Comparison of ENCODE assay signal across 11 cellular contexts in the genomic region with DNA sequence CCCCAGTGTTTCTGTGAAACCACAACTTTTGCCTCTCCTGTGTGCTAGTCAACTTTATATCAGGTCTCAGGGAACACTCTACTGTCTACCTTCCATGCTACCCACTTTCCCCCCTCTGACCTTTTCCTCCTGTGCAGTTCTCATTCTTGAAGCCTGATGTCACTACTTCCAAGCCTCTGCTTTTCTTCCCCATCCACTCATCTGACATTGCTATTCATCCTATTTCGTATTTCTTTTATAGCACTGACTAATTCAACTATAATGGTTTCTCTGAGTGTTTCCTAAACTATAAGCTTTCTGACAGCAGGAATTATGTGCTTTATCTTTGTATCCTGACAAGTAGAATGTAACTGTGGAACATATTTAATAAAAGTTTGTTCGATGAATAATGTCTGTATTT. TPM values are rescaled to one million over a fixed set of nuclear protein-coding genes. Genes with fewer than 3 reads are reported as not detected.
DNase-seq lines count a peak whose midpoint lies in the region; ATAC-seq, FAIRE-seq and TF ChIP-seq lines count a peak whose summit lies in the region.
"Had no signal": no experiment of that assay in that cellular context is flagged by ENCODE, and none has a peak within 500 bp of the region (broad histone marks: within the 10 kb centered on the region; RNA-seq: fewer than 3 reads in every experiment).

No MANE protein-coding gene starts in this region.

- H4K91ac ChIP-seq in IMR-90 (ENCODE audit: insufficient read depth, low read depth, low read length): no peak overlapping the region

- no peak overlapping the region for H3K4ac ChIP-seq in IMR-90 (ENCODE audit: low read depth, low read length)

- TF ChIP-seq POLR2A in IMR-90 (IDR thresholded peaks at IDR 0.05; ENCODE audit: low read depth, low read length) (no peak), endothelial cell of umbilical vein (IDR thresholded peaks at IDR 0.05; ENCODE audit: low read depth, low read length) (no peak), tibial nerve (IDR thresholded peaks at IDR 0.05) (no peak)

- peak; percentile 42 for TF ChIP-seq RAD21 in IMR-90 (IDR thresholded peaks at IDR 0.05; ENCODE audit: low read length)

- no peak overlapping the region for H3K18ac ChIP-seq in IMR-90 (ENCODE audit: low read depth, low read length)

- intact Hi-C loops in IMR-90 (cut with micrococcal nuclease): no loop called here
- intact Hi-C loops in endothelial cell of umbilical vein (cut with micrococcal nuclease): no loop called here
- intact Hi-C loops in tibial artery (cut with DNase I; ENCODE audit: low total_unique reads): no loop called here

- H3K36me3 ChIP-seq in DND-41 (ENCODE audit: insufficient read depth, low read length) (peaks cover 33% of the 10 kb centered on the region), IMR-90 (ENCODE audit: control insufficient read depth, insufficient read depth, low read length) (peaks cover 4% of the 10 kb centered on the region; the same call in 1 of the 2 replicates), endothelial cell of umbilical vein (ENCODE audit: control insufficient read depth in 2 of 2, extremely low read depth in 1 of 2, insufficient read depth in 2 of 2, low read length in 2 of 2) (peaks cover 3 to 4% of the 10 kb centered on the region in 2 experiments), tibial artery (peaks cover 0 to 22% (median 0%) of the 10 kb centered on the region in 3 donors), tibial nerve (peaks cover 0 to 24% (median 0%) of the 10 kb centered on the region in 3 donors)
- H3K36me3 ChIP-seq: vagina had no signal

- H3K9ac ChIP-seq in DND-41 (ENCODE audit: low read depth, low read length) (no peak overlapping the region), IMR-90 (ENCODE audit: low read depth, low read length) (no peak overlapping the region), endothelial cell of umbilical vein (replicated peaks; ENCODE audit: extremely low read depth, insufficient read depth, low read length) (no peak overlapping the region)

- H3K4me2 ChIP-seq in DND-41 (ENCODE audit: insufficient read depth, low read length): no peak overlapping the region
- no peak overlapping the region for H3K4me2 ChIP-seq in IMR-90 (ENCODE audit: low read depth, low read length)
- H3K4me2 ChIP-seq in endothelial cell of umbilical vein (ENCODE audit: insufficient read depth, low read length): no peak overlapping the region

- H4K8ac ChIP-seq in IMR-90 (ENCODE audit: low read depth in 2 of 2, low read length in 2 of 2): no peak overlapping the region

- no peak overlapping the region for H2BK15ac ChIP-seq in IMR-90 (ENCODE audit: low read depth, low read length)

- TF ChIP-seq EP300 in tibial nerve (IDR thresholded peaks at IDR 0.05): no peak

- H3K9me1 ChIP-seq in IMR-90 (ENCODE audit: insufficient read depth, low read length) (no peaks in the 10 kb centered on the region), endothelial cell of umbilical vein (replicated peaks; ENCODE audit: control insufficient read depth, extremely low read depth, insufficient read depth, low read length) (no peaks in the 10 kb centered on the region)

- CTCF ChIA-PET in IMR-90 (lab: Yijun Ruan, JAX): no interaction called here
- CTCF ChIA-PET in endothelial cell of umbilical vein (lab: Charles Lee): interaction anchor here (0.9 kb wide), 1 partner anchor 192 kb away, joined by 3 read pairs; no protein-coding TSS in a partner anchor

- H3K14ac ChIP-seq in IMR-90 (replicated peaks; ENCODE audit: low read depth, low read length): no peak overlapping the region

- H4K5ac ChIP-seq in IMR-90 (ENCODE audit: low read depth, low read length): no peak overlapping the region

- no peak overlapping the region for H2BK20ac ChIP-seq in IMR-90 (ENCODE audit: low read depth, low read length)

- dilution Hi-C loops in IMR-90 (cut with HindIII; ENCODE audit: low sequenced_read_pairs, unreplicated experiment): no loop called here
- dilution Hi-C loops in endothelial cell of umbilical vein (cut with MboI; ENCODE audit: extremely low pct_ligation_motif_present, low sequenced_read_pairs): no loop called here

- peak; percentile 25 for TF ChIP-seq CTCF in DND-41 (IDR thresholded peaks at IDR 0.05; ENCODE audit: borderline replicate concordance, extremely low read depth, low read length, poor library complexity, severe bottlenecking)
- TF ChIP-seq CTCF in IMR-90 (conservative IDR thresholded peaks at IDR 0.05; ENCODE audit: low read depth, low read length): no peak; the same call in 1 of the 2 replicates
- TF ChIP-seq CTCF in endothelial cell of umbilical vein (IDR thresholded peaks at IDR 0.05; ENCODE audit: extremely low read depth in 1 of 2, insufficient read depth in 1 of 2, low read depth in 1 of 2, low read length in 2 of 2): no peak
- TF ChIP-seq CTCF in tibial artery (IDR thresholded peaks at IDR 0.05): no peak
- TF ChIP-seq CTCF in tibial nerve (IDR thresholded peaks at IDR 0.05): no peak

- no CpG with 5 or more reads among the region's 2 CpGs for WGBS in IMR-90 (ENCODE audit: extremely low coverage in 2 of 2, insufficient read length in 1 of 2), 2 experiments
- WGBS in tibial nerve, 2 donors: 59 to 62% methylated on average over 2 of the region's 2 CpGs

- ATAC-seq in DND-41 (ENCODE audit: insufficient read depth, low read depth) (no peak), IMR-90 (ENCODE audit: low read depth) (peak; percentile 78), HG03159 (IDR thresholded peaks at IDR 0.05; ENCODE audit: unreplicated experiment) (no peak)

- H3K79me1 ChIP-seq in IMR-90 (ENCODE audit: low read depth in 1 of 2, low read length in 2 of 2): peaks cover 0 to 22% of the 10 kb centered on the region in 2 experiments; a peak in 3 of 4 replicates

- H3K9me3 ChIP-seq in DND-41 (ENCODE audit: insufficient read depth, low read length, severe bottlenecking) (peaks cover 19% of the 10 kb centered on the region), IMR-90 (ENCODE audit: control insufficient read depth, insufficient read depth, low read length) (peaks cover 7% of the 10 kb centered on the region), endothelial cell of umbilical vein (replicated peaks; ENCODE audit: control insufficient read depth, insufficient read depth, low read length) (peaks cover 2% of the 10 kb centered on the region), tibial artery (peaks cover 0 to 6% (median 0%) of the 10 kb centered on the region in 3 donors), tibial nerve (peaks cover 0 to 16% (median 0%) of the 10 kb centered on the region in 4 donors)

- no peaks in the 10 kb centered on the region for H3K79me2 ChIP-seq in DND-41 (ENCODE audit: insufficient read depth, low read length)
- no peaks in the 10 kb centered on the region for H3K79me2 ChIP-seq in endothelial cell of umbilical vein (ENCODE audit: control insufficient read depth, insufficient read depth, low read length)

- H3K56ac ChIP-seq in IMR-90 (ENCODE audit: extremely low read depth, insufficient read depth, low read length): no peak overlapping the region

- H3K27ac ChIP-seq in DND-41 (ENCODE audit: low read length) (no peak overlapping the region), IMR-90 (ENCODE audit: insufficient read depth, low read length) (no peak overlapping the region), endothelial cell of umbilical vein (ENCODE audit: insufficient read depth, low read depth, low read length) (no peak overlapping the region), tibial artery (no peak overlapping the region), tibial nerve (no peak overlapping the region)
- H3K27ac ChIP-seq: vagina had no signal

- H2BK5ac ChIP-seq in IMR-90 (ENCODE audit: low read depth, low read length, poor library complexity, severe bottlenecking): no peak overlapping the region

- POLR2A ChIA-PET in IMR-90 (lab: Charles Lee; ENCODE audit: unreplicated experiment): no interaction called here
- POLR2A ChIA-PET in endothelial cell of umbilical vein (lab: Charles Lee): no interaction called here

- DNase-seq in DND-41 (no peak), IMR-90 (peak; percentile 70), endothelial cell of umbilical vein (ENCODE audit: low read depth, low spot score) (peak; percentile 36), kidney tubule cell (ENCODE audit: low spot score) (peak; percentile 71), cerebellum (ENCODE audit: low spot score) (no peak), tibial artery (no peak), tibial nerve (ENCODE audit: low spot score in 2 of 2) (no peak)
- DNase-seq: NCI-H526 treated with DMSO at 0.1 percent for 48 hours had no signal

- no peak overlapping the region for H2BK120ac ChIP-seq in IMR-90 (ENCODE audit: low read depth, low read length)

- no peaks in the 10 kb centered on the region for H3K27me3 ChIP-seq in DND-41 (ENCODE audit: insufficient read depth, low read length, poor library complexity)
- H3K27me3 ChIP-seq in IMR-90 (ENCODE audit: control insufficient read depth, insufficient read depth, low read length): no peaks in the 10 kb centered on the region
- no peaks in the 10 kb centered on the region for H3K27me3 ChIP-seq in endothelial cell of umbilical vein (ENCODE audit: control insufficient read depth in 2 of 2, insufficient read depth in 2 of 2, low read length in 2 of 2)
- no peaks in the 10 kb centered on the region for H3K27me3 ChIP-seq in tibial artery
- no peaks in the 10 kb centered on the region for H3K27me3 ChIP-seq in tibial nerve
- H3K27me3 ChIP-seq: vagina had no signal

- H2AK5ac ChIP-seq in IMR-90 (ENCODE audit: low read depth, low read length): no peak overlapping the region

- BruUV-seq in IMR-90 (replicated peaks; lab: Mats Ljungman, UMichigan) (no TSS peak), endothelial cell of umbilical vein (replicated peaks; lab: Mats Ljungman, UMichigan) (no TSS peak)

- FAIRE-seq in endothelial cell of umbilical vein (lab: Jason Lieb, UNC): no peak
- FAIRE-seq: GM18507 had no signal

- H3K4me3 ChIP-seq in DND-41 (ENCODE audit: low read depth in 1 of 2, low read length in 2 of 2): no peak overlapping the region
- no peak overlapping the region for H3K4me3 ChIP-seq in IMR-90 (ENCODE audit: insufficient read depth, low read depth, low read length)
- H3K4me3 ChIP-seq in endothelial cell of umbilical vein (replicated peaks in 1 of 3; ENCODE audit: insufficient read depth in 1 of 3, low read depth in 1 of 3, low read length in 3 of 3): no peak overlapping the region
- no peak overlapping the region for H3K4me3 ChIP-seq in tibial artery
- H3K4me3 ChIP-seq in tibial nerve: no peak overlapping the region
- H3K4me3 ChIP-seq: vagina had no signal

- H3K4me1 ChIP-seq in DND-41 (ENCODE audit: insufficient read depth, low read length) (no peaks in the 10 kb centered on the region), IMR-90 (ENCODE audit: control insufficient read depth, insufficient read depth, low read length) (no peaks in the 10 kb centered on the region), endothelial cell of umbilical vein (ENCODE audit: control insufficient read depth, extremely low read depth, insufficient read depth, low read length) (peaks cover 3% of the 10 kb centered on the region), tibial artery (no peaks in the 10 kb centered on the region), tibial nerve (no peaks in the 10 kb centered on the region)
- H3K4me1 ChIP-seq: vagina had no signal

- in situ Hi-C loops in IMR-90 (cut with MboI; ENCODE audit: low sequenced_read_pairs): loop anchor here (25.0 kb wide), 1 partner anchor 194 kb away; a partner anchor contains a TSS

- H2AFZ ChIP-seq in DND-41 (ENCODE audit: low read depth, low read length): no peak overlapping the region
- H2AFZ ChIP-seq in IMR-90 (replicated peaks; ENCODE audit: low read length, poor library complexity): no peak overlapping the region
- no peak overlapping the region for H2AFZ ChIP-seq in endothelial cell of umbilical vein (ENCODE audit: low read depth, low read length)

- no peak overlapping the region for H2AK9ac ChIP-seq in IMR-90 (replicated peaks; ENCODE audit: low read depth, low read length, poor library complexity)

- H3K23ac ChIP-seq in IMR-90 (ENCODE audit: low read depth, low read length): no peak overlapping the region

- no peaks in the 10 kb centered on the region for H4K20me1 ChIP-seq in DND-41 (ENCODE audit: insufficient read depth, low read length)
- H4K20me1 ChIP-seq in IMR-90 (ENCODE audit: insufficient read depth, low read length): no peaks in the 10 kb centered on the region
- H4K20me1 ChIP-seq in endothelial cell of umbilical vein (replicated peaks; ENCODE audit: control insufficient read depth, extremely low read depth, insufficient read depth, low read length): no peaks in the 10 kb centered on the region

RNA-seq across cellular contexts. Expression of a gene that starts 18.2 kb away (rescaled TPM):
- total RNA-seq in IMR-90 (2012; rRNA removed): 32.3 and 45.5 TPM in 2 replicates
- 34.9 and 42.0 TPM in 2 replicates for polyA plus RNA-seq in IMR-90 (2012; rRNA removed)
- 9.5 and 24.6 TPM in 2 replicates for polyA plus RNA-seq in IMR-90 (2012; cell fraction: cytosol; rRNA removed)
- polyA plus RNA-seq in IMR-90 (2012; cell fraction: nucleus; rRNA removed; ENCODE audit: low replicate concordance): 3.5 and 26.4 TPM in 2 replicates
- total RNA-seq in endothelial cell of umbilical vein: 31.3 and 37.2 TPM in 2 replicates
- polyA plus RNA-seq in endothelial cell of umbilical vein: 34.7 and 43.6 TPM in 2 replicates
- polyA plus RNA-seq in endothelial cell of umbilical vein (2011; cell fraction: cytosol; rRNA removed): 41.3 and 42.2 TPM in 2 replicates
- polyA plus RNA-seq in endothelial cell of umbilical vein (2011; cell fraction: nucleus; rRNA removed): 21.3 and 23.6 TPM in 2 replicates
- polyA plus RNA-seq in endothelial cell of umbilical vein (2012): 32.9 and 40.9 TPM in 2 replicates
- polyA minus RNA-seq in endothelial cell of umbilical vein: 15.9 and 22.7 TPM in 2 replicates
- 10.5 TPM for polyA minus RNA-seq in endothelial cell of umbilical vein (2011; cell fraction: cytosol; rRNA and poly(A)+ RNA removed)
- polyA minus RNA-seq in endothelial cell of umbilical vein (2011; cell fraction: nucleus; rRNA and poly(A)+ RNA removed): 6.2 and 10.5 TPM in 2 replicates
- 27.7 TPM for total RNA-seq in cerebellum
- 10 to 100 TPM; 11.0 to 21.9 (median 17.8) TPM for total RNA-seq in tibial nerve

Comparison
In these comparisons a context has a peak if more than half of its experiments do, and no peak if none do; other contexts are left out.
1. DNase-seq: peak in IMR-90 (single experiment), endothelial cell of umbilical vein (single experiment) and kidney tubule cell (single experiment); none in DND-41 (single experiment), cerebellum (single experiment), tibial artery (0 of 2) and tibial nerve (0 of 2).